8 cellular contexts compared by ENCODE assay signal in genomic region chr5:162240734-162241133, GRCh38.
"Had no signal": no experiment of that assay in that cellular context is flagged by ENCODE, and none has a peak within 500 bp of the region (broad histone marks: within the 10 kb centered on the region; RNA-seq: fewer than 3 reads in every experiment).

No MANE protein-coding gene starts in this region.

- ATAC-seq: K562 had no signal

- H3K27ac ChIP-seq: GM23248 had no signal

- FAIRE-seq: H54, HTR-8/SVneo, K562 had no signal

- H3K4me3 ChIP-seq: GM23248, K562 had no signal

- H3K4me1 Mint-ChIP-seq: H9 had no signal

- H2AFZ ChIP-seq: GM23248 had no signal

- DNase-seq: GM23248, GOT3, H9, HCEC 1CT, IMR-90 had no signal

- H3K4me3 Mint-ChIP-seq: H9 had no signal

- H3K27ac Mint-ChIP-seq: H9 had no signal

- H3K9ac ChIP-seq: GM23248 had no signal
